14 cellular contexts compared by ENCODE assay signal in genomic region chr4:565614-566013, GRCh38. TPM values are rescaled to one million over a fixed set of nuclear protein-coding genes. Genes with fewer than 3 reads are reported as not detected.
"Had no signal": no experiment of that assay in that cellular context is flagged by ENCODE, and none has a peak within 500 bp of the region (broad histone marks: within the 10 kb centered on the region; RNA-seq: fewer than 3 reads in every experiment).

No MANE protein-coding gene starts in this region.

RNA-seq across cellular contexts. Expression of gene TMEM271, which starts 10.5 kb away (rescaled TPM):
- total RNA-seq: activated naive CD4-positive, alpha-beta T cell treated with anti-CD3 and anti-CD28 coated beads for 36 hours; activated naive CD4-positive, alpha-beta T cell treated with anti-CD3 and anti-CD28 coated beads, Interleukin-2, amount 50 U/mL, for 72 hours; activated naive CD8-positive, alpha-beta T cell treated with anti-CD3 and anti-CD28 coated beads for 36 hours; activated naive CD8-positive, alpha-beta T cell treated with anti-CD3 and anti-CD28 coated beads, Interleukin-2, amount 10 ng/mL, durations not matched to agents 7 days and 5 days; activated T-cell treated with anti-CD3 and anti-CD28 coated beads, Interleukin-2, amount 50 U/mL, for 4 hours; activated T-cell treated with anti-CD3 and anti-CD28 coated beads, Interleukin-2, amount 50 U/mL, for 72 hours; activated T-helper 1 cell treated with anti-CD3 and anti-CD28 coated beads, Interleukin-12 subunit alpha, Interleukin-12 subunit beta, Interleukin-2, Interleukin-4 antibody, amounts not matched to agents 30 ng/mL and 10 ng/mL and 1 ng/mL, durations not matched to agents 14 hours and 24 hours and 36 hours; activated T-helper 17 cell treated with anti-CD3 and anti-CD28 coated beads, Interleukin-2, amount 50 U/mL, for 72 hours; activated T-helper 2 cell treated with anti-CD3 and anti-CD28 coated beads, Interferon-gamma antibody, Interleukin-2, Interleukin-4, amounts not matched to agents 10 μg/mL and 5 μg/mL and 100 μg/mL, durations not matched to agents 14 hours and 24 hours and 36 hours; aorta; ascending aorta; body of pancreas; breast epithelium; cardiac muscle cell had no signal

RNA-seq across cellular contexts. Expression of gene PDE6B, which starts 59.8 kb away (rescaled TPM):
- total RNA-seq: ascending aorta had no signal
